9 cellular contexts compared by ENCODE assay signal in the genomic region with DNA sequence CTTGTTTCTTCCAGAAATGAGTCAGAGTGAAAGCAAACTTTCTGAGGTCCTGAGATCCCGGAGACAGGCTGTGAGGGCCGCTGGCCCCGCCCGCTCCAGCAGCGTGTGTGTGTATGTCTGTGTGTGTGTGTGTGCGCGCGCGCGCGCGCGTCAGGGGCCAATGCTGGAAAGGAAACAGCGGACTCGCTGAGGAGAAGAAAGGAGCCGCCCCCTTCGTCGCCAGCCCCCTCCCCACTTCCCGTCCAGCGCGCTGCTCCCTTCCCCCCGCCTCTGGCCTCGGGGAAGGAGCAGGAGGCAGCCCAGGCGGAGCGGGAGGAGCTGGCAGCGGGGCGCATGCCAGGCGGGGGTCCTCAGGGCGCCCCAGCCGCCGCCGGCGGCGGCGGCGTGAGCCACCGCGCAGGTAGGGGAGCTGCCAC. TPM values are rescaled to one million over a fixed set of nuclear protein-coding genes. Genes with fewer than 3 reads are reported as not detected.
DNase-seq lines count a peak whose midpoint lies in the region; ATAC-seq, FAIRE-seq and TF ChIP-seq lines count a peak whose summit lies in the region.
"Had no signal": no experiment of that assay in that cellular context is flagged by ENCODE, and none has a peak within 500 bp of the region (broad histone marks: within the 10 kb centered on the region; RNA-seq: fewer than 3 reads in every experiment).

Gene DISC1 (plus strand): TSS at position 256 of the 416 bp plus-strand sequence. CDS start 78 bp downstream, at position 334.

- peak within 1 kb of the TSS; percentile 92 for H2AFZ ChIP-seq in Karpas-422 (ENCODE audit: low read length)

- peak within 1 kb of the TSS; percentile 36 for H3K27ac ChIP-seq in CD8-positive, alpha-beta memory T cell (ENCODE audit: low read depth, low read length)
- H3K27ac ChIP-seq in Karpas-422 (ENCODE audit: low read length) = no peak within 1 kb of the TSS
- H3K27ac ChIP-seq in RWPE2 (ENCODE audit: poor library complexity, severe bottlenecking) = no peak within 1 kb of the TSS
- H3K27ac ChIP-seq in temporal lobe (ENCODE audit: low read depth, low read length) = peak within 1 kb of the TSS; percentile 47

- H3K9me2 ChIP-seq in Karpas-422 (replicated peaks; ENCODE audit: insufficient read depth, low read length) = no peaks in the 10 kb centered on the region

- peak within 1 kb of the TSS; percentile 89 to 98 (median 94) for H3K4me3 Mint-ChIP-seq in CD8-positive, alpha-beta memory T cell
- peak within 1 kb of the TSS; percentile 96 for H3K4me3 Mint-ChIP-seq in neural crest cell

- peak within 1 kb of the TSS; percentile 46 to 96 (median 89) for H3K27ac Mint-ChIP-seq in CD8-positive, alpha-beta memory T cell
- H3K27ac Mint-ChIP-seq in neural crest cell (ENCODE audit: unreplicated experiment) = peak within 1 kb of the TSS; percentile 96

- H3K4me2 ChIP-seq in Karpas-422 (ENCODE audit: low read depth, low read length, poor library complexity, severe bottlenecking) = peak within 1 kb of the TSS; percentile 100

- POLR2A ChIA-PET in CD8-positive, alpha-beta memory T cell (lab: Charles Lee) = interaction anchor here (1.5 kb wide), 1 partner anchor 10 kb away, joined by 6 read pairs; no protein-coding TSS in a partner anchor

- peaks cover 30% of the 10 kb centered on the region for H3K4me1 ChIP-seq in CD8-positive, alpha-beta memory T cell (ENCODE audit: insufficient read depth, low read length)
- H3K4me1 ChIP-seq in Karpas-422 (ENCODE audit: low read length) (peaks cover 29% of the 10 kb centered on the region), RWPE2 (ENCODE audit: insufficient read depth, poor library complexity, severe bottlenecking) (peaks cover 14% of the 10 kb centered on the region)

- no peaks in the 10 kb centered on the region for H3K9me3 ChIP-seq in CD8-positive, alpha-beta memory T cell (ENCODE audit: low read length)
- H3K9me3 ChIP-seq in Karpas-422 (ENCODE audit: low read length) (no peaks in the 10 kb centered on the region), RWPE2 (ENCODE audit: severe bottlenecking) (no peaks in the 10 kb centered on the region)

- no peaks in the 10 kb centered on the region for H3K36me3 ChIP-seq in CD8-positive, alpha-beta memory T cell (ENCODE audit: insufficient read depth, low read length)
- no peaks in the 10 kb centered on the region for H3K36me3 ChIP-seq in Karpas-422 (ENCODE audit: insufficient read depth, low read length)
- no peaks in the 10 kb centered on the region for H3K36me3 ChIP-seq in RWPE2 (ENCODE audit: low read depth)

- H4K20me1 ChIP-seq in Karpas-422 (ENCODE audit: insufficient read depth, low read depth, low read length) = no peaks in the 10 kb centered on the region

- peaks cover 0 to 2% (median 0%) of the 10 kb centered on the region in 3 donors for H3K36me3 Mint-ChIP-seq in CD8-positive, alpha-beta memory T cell
- H3K36me3 Mint-ChIP-seq in neural crest cell (ENCODE audit: low read depth) = no peaks in the 10 kb centered on the region

- DNase-seq in CD8-positive, alpha-beta memory T cell = peak; percentile 20 to 72 (median 66)
- DNase-seq in Karpas-422 = peak; percentile 90
- peak; percentile 60 for DNase-seq in RWPE2 (ENCODE audit: low spot score)
- DNase-seq in activated naive CD4-positive, alpha-beta T cell treated with anti-CD3 and anti-CD28 coated beads, Interleukin-2, amount 50 U/mL, for 16 hours = peak; percentile 65
- DNase-seq in frontal cortex (ENCODE audit: low spot score in 2 of 2) = peak; percentile 63 to 80
- DNase-seq in neural crest cell (ENCODE audit: low read depth, low spot score) = peak; percentile 83

- CTCF ChIA-PET in CD8-positive, alpha-beta memory T cell (lab: Charles Lee) = interaction anchor here (0.6 kb wide), 1 partner anchor 16 kb away, joined by 3 read pairs; no protein-coding TSS in a partner anchor

- H3K9me3 Mint-ChIP-seq in CD8-positive, alpha-beta memory T cell = no peaks in the 10 kb centered on the region
- H3K9me3 Mint-ChIP-seq in neural crest cell = peaks cover 4% of the 10 kb centered on the region

- H3K9ac ChIP-seq in Karpas-422 (ENCODE audit: low read length) = peak within 1 kb of the TSS; percentile 73

- H3K4me1 Mint-ChIP-seq in CD8-positive, alpha-beta memory T cell = peaks cover 29 to 40% (median 32%) of the 10 kb centered on the region in 3 donors
- peaks cover 38% of the 10 kb centered on the region for H3K4me1 Mint-ChIP-seq in neural crest cell

- FAIRE-seq in frontal cortex (lab: Jason Lieb, UNC) = no peak
- FAIRE-seq: TTC549 had no signal

- peak within 1 kb of the TSS; percentile 75 for H3K4me3 ChIP-seq in CD8-positive, alpha-beta memory T cell (ENCODE audit: low read length)
- H3K4me3 ChIP-seq in Karpas-422 (ENCODE audit: low read length) = peak within 1 kb of the TSS; percentile 86
- peak within 1 kb of the TSS; percentile 47 for H3K4me3 ChIP-seq in RWPE2 (ENCODE audit: severe bottlenecking)

- H3K27me3 ChIP-seq in CD8-positive, alpha-beta memory T cell (ENCODE audit: insufficient read depth, low read length, poor library complexity, severe bottlenecking) = no peaks in the 10 kb centered on the region
- H3K27me3 ChIP-seq in Karpas-422 (ENCODE audit: low read length) (peaks cover under 1% of the 10 kb centered on the region; the same call in 1 of the 2 replicates), RWPE2 (ENCODE audit: insufficient read depth, poor library complexity, severe bottlenecking) (no peaks in the 10 kb centered on the region)

- TF ChIP-seq CTCF in RWPE2 (IDR thresholded peaks at IDR 0.05; ENCODE audit: poor library complexity, severe bottlenecking) (no peak), neural crest cell (conservative IDR thresholded peaks at IDR 0.05) (no peak)

- H3K27me3 Mint-ChIP-seq in CD8-positive, alpha-beta memory T cell = peaks cover 6 to 10% of the 10 kb centered on the region in 2 donors
- peaks cover 2% of the 10 kb centered on the region for H3K27me3 Mint-ChIP-seq in neural crest cell (ENCODE audit: low read depth)

- ATAC-seq in GM21529 (IDR thresholded peaks at IDR 0.05; ENCODE audit: unreplicated experiment) (peak; percentile 73), RWPE2 (ENCODE audit: low read depth) (peak; percentile 63)

- H3K79me2 ChIP-seq in Karpas-422 (ENCODE audit: low read length) = no peaks in the 10 kb centered on the region

RNA-seq across cellular contexts. Expression of gene DISC1, which starts in this region (rescaled TPM):
- 1 to 10 TPM in 1 of 2 experiments, under 1 TPM in 1; 0.60 to 1.0 TPM for total RNA-seq in CD8-positive, alpha-beta memory T cell
- polyA plus RNA-seq in CD8-positive, alpha-beta memory T cell = 2.4 TPM
- total RNA-seq in Karpas-422 (2014; rRNA removed; shearing (Covaris generic); ENCODE audit: low replicate concordance) = 4.3 and 6.4 TPM in 2 replicates
- total RNA-seq in frontal cortex (5.3 TPM), neural crest cell (11.6 and 13.7 TPM in 2 replicates), temporal lobe (4.4 TPM)

Comparison
In these comparisons a context has a peak if more than half of its experiments do, and no peak if none do; other contexts are left out.
1. H3K27ac ChIP-seq: peak in CD8-positive, alpha-beta memory T cell (single experiment) and temporal lobe (single experiment); none in Karpas-422 (single experiment) and RWPE2 (single experiment).
2. Peak in every context shown above with its lines, with median percentiles within 50 percentile points of each other: DNase-seq and H3K4me3 ChIP-seq.